16 cellular contexts compared by ENCODE assay signal in genomic region chr22:19341500-19341899, GRCh38. TPM values are rescaled to one million over a fixed set of nuclear protein-coding genes. Genes with fewer than 3 reads are reported as not detected.
DNase-seq lines count a peak whose midpoint lies in the region; ATAC-seq, FAIRE-seq and TF ChIP-seq lines count a peak whose summit lies in the region.
"Had no signal": no experiment of that assay in that cellular context is flagged by ENCODE, and none has a peak within 500 bp of the region (broad histone marks: within the 10 kb centered on the region; RNA-seq: fewer than 3 reads in every experiment).

No MANE protein-coding gene starts in this region.

- POLR2A ChIA-PET in activated CD4-positive, alpha-beta T cell treated with anti-CD3 and anti-CD28 coated beads, Interleukin-2, amount 10 ng/mL, durations not matched to agents 7 days and 5 days (lab: Charles Lee), result no interaction called here
- POLR2A ChIA-PET in K562 (lab: Yijun Ruan, JAX), result interaction anchor here (3.1 kb wide), 1 partner anchor 8 kb away, joined by 10 read pairs; no protein-coding TSS in a partner anchor

- H3K4me2 ChIP-seq in K562 (ENCODE audit: insufficient read depth, low read length), result no peak overlapping the region
- H3K4me2 ChIP-seq: BLaER1 treated with 17β-estradiol and CSF1 and Interleukin-3, amounts not matched to agents 10 nM and 100 nM had no signal

- no peak overlapping the region for H3K4me3 ChIP-seq in K562
- H3K4me3 ChIP-seq: BLaER1 treated with 17β-estradiol and CSF1 and Interleukin-3, amounts not matched to agents 10 nM and 100 nM; GM23248 had no signal

- no peak for TF ChIP-seq CTCF in K562 (IDR thresholded peaks at IDR 0.05 in 2 of 3, conservative IDR thresholded peaks at IDR 0.05 in 1 of 3; ENCODE audit: insufficient read depth in 2 of 3, low read depth in 1 of 3, low read length in 3 of 3)

- in situ Hi-C loops in K562 (cut with MboI), result no loop called here

- no peak overlapping the region for H3K9ac ChIP-seq in K562 (ENCODE audit: insufficient read depth in 1 of 2, low read depth in 2 of 2, low read length in 2 of 2)
- H3K9ac ChIP-seq: BLaER1 treated with 17β-estradiol and CSF1 and Interleukin-3, amounts not matched to agents 10 nM and 100 nM; GM23248 had no signal

- peak overlapping the region; percentile 57 for H3K27ac Mint-ChIP-seq in activated CD4-positive, alpha-beta T cell treated with anti-CD3 and anti-CD28 coated beads, Interleukin-2, amount 10 ng/mL, durations not matched to agents 7 days and 5 days
- H3K27ac Mint-ChIP-seq in activated CD4-positive, alpha-beta T cell treated with anti-CD3 and anti-CD28 coated beads, Interleukin-2, amount 10 ng/mL, durations not matched to agents 24 days and 14 days, result no peak overlapping the region
- peak overlapping the region in 4 of 6 donors; percentile 22 to 53 (median 32) for H3K27ac Mint-ChIP-seq in naive B cell
- H3K27ac Mint-ChIP-seq: CD4-positive, CD25-positive, alpha-beta regulatory T cell had no signal

- H3K9me3 ChIP-seq in K562 (replicated peaks; ENCODE audit: control insufficient read depth, insufficient read depth, low read depth, low read length), result peaks cover 14% of the 10 kb centered on the region

- no peaks in the 10 kb centered on the region for H3K4me1 ChIP-seq in K562 (replicated peaks in 1 of 2; ENCODE audit: control insufficient read depth in 2 of 2, insufficient read depth in 2 of 2, low read length in 2 of 2)

- H3K4me3 Mint-ChIP-seq in activated CD4-positive, alpha-beta T cell treated with anti-CD3 and anti-CD28 coated beads, Interleukin-2, amount 10 ng/mL, durations not matched to agents 7 days and 5 days, result no peak overlapping the region
- H3K4me3 Mint-ChIP-seq in activated CD4-positive, alpha-beta T cell treated with anti-CD3 and anti-CD28 coated beads, Interleukin-2, amount 10 ng/mL, durations not matched to agents 24 days and 14 days, result no peak overlapping the region
- H3K4me3 Mint-ChIP-seq in naive B cell, result no peak overlapping the region
- H3K4me3 Mint-ChIP-seq: CD4-positive, CD25-positive, alpha-beta regulatory T cell had no signal

- peaks cover 91% of the 10 kb centered on the region for H3K36me3 ChIP-seq in K562 (ENCODE audit: control insufficient read depth, insufficient read depth, low read length)

- intact Hi-C loops in activated CD4-positive, alpha-beta T cell treated with anti-CD3 and anti-CD28 coated beads, Interleukin-2, amount 10 ng/mL, durations not matched to agents 24 days and 14 days (cut with micrococcal nuclease), result no loop called here
- intact Hi-C loops in K562 (cut with micrococcal nuclease), result no loop called here

- peaks cover 37% of the 10 kb centered on the region for H3K9me3 Mint-ChIP-seq in activated CD4-positive, alpha-beta T cell treated with anti-CD3 and anti-CD28 coated beads, Interleukin-2, amount 10 ng/mL, durations not matched to agents 7 days and 5 days
- H3K9me3 Mint-ChIP-seq in activated CD4-positive, alpha-beta T cell treated with anti-CD3 and anti-CD28 coated beads, Interleukin-2, amount 10 ng/mL, durations not matched to agents 24 days and 14 days, result peaks cover 31% of the 10 kb centered on the region
- peaks cover 5 to 53% (median 41%) of the 10 kb centered on the region in 7 donors for H3K9me3 Mint-ChIP-seq in naive B cell

- DNase-seq in activated CD4-positive, alpha-beta T cell treated with anti-CD3 and anti-CD28 coated beads, Interleukin-2, amount 10 ng/mL, durations not matched to agents 7 days and 5 days, result no peak
- DNase-seq in activated CD4-positive, alpha-beta T cell treated with anti-CD3 and anti-CD28 coated beads, Interleukin-2, amount 10 ng/mL, durations not matched to agents 24 days and 14 days, result no peak
- DNase-seq in K562 (ENCODE audit: extremely low read depth in 1 of 4, low spot score in 3 of 4), result no peak
- no peak for DNase-seq in naive B cell
- DNase-seq in NCI-H1417 (lab: John Stamatoyannopoulos, UW), result no peak
- no peak for DNase-seq in RKO (ENCODE audit: low spot score)
- DNase-seq: ACHN; CD4-positive, CD25-positive, alpha-beta regulatory T cell; DMS53; GF-D8; GM23248 had no signal

- FAIRE-seq in K562 (lab: Jason Lieb, UNC), result no peak
- FAIRE-seq: H54 had no signal

- no peaks in the 10 kb centered on the region for H3K9me1 ChIP-seq in K562 (ENCODE audit: control insufficient read depth, insufficient read depth, low read length)

- no peak for TF ChIP-seq EP300 in K562 (IDR thresholded peaks at IDR 0.05; ENCODE audit: low read length)

- 83% methylated on average over 3 of the region's 3 CpGs for WGBS in K562 (ENCODE audit: insufficient coverage, low coverage, missing lambda C conversion rate)

- no peak overlapping the region for H3K27ac ChIP-seq in K562 (ENCODE audit: extremely low read depth, low read depth, low read length)
- H3K27ac ChIP-seq: BLaER1 treated with 17β-estradiol and CSF1 and Interleukin-3, amounts not matched to agents 10 nM and 100 nM; GM23248 had no signal

- CTCF ChIA-PET in activated CD4-positive, alpha-beta T cell treated with anti-CD3 and anti-CD28 coated beads, Interleukin-2, amount 10 ng/mL, durations not matched to agents 7 days and 5 days (lab: Charles Lee), result interaction anchor here (0.6 kb wide), 1 partner anchor 11 kb away, joined by 3 read pairs; no protein-coding TSS in a partner anchor
- CTCF ChIA-PET in K562 (lab: Yijun Ruan, JAX; ENCODE audit: low intra/inter-chr PET ratio), result interaction anchor here (0.6 kb wide), 1 partner anchor 736 kb away, joined by 7 read pairs; no protein-coding TSS in a partner anchor

- no TSS peak for BruUV-seq in K562 (replicated peaks; lab: Mats Ljungman, UMichigan)

- no peaks in the 10 kb centered on the region for H3K27me3 ChIP-seq in K562 (ENCODE audit: control insufficient read depth in 2 of 2, insufficient read depth in 2 of 2, low read length in 2 of 2)
- H3K27me3 ChIP-seq: BLaER1 treated with 17β-estradiol and CSF1 and Interleukin-3, amounts not matched to agents 10 nM and 100 nM had no signal

- no peaks in the 10 kb centered on the region for H4K20me1 ChIP-seq in K562 (replicated peaks; ENCODE audit: control insufficient read depth, insufficient read depth, low read length)

- H3K36me3 Mint-ChIP-seq in activated CD4-positive, alpha-beta T cell treated with anti-CD3 and anti-CD28 coated beads, Interleukin-2, amount 10 ng/mL, durations not matched to agents 7 days and 5 days (ENCODE audit: low read depth), result peaks cover 91% of the 10 kb centered on the region
- H3K36me3 Mint-ChIP-seq in activated CD4-positive, alpha-beta T cell treated with anti-CD3 and anti-CD28 coated beads, Interleukin-2, amount 10 ng/mL, durations not matched to agents 24 days and 14 days (ENCODE audit: low read depth), result peaks cover 91% of the 10 kb centered on the region
- peaks cover 69 to 72% of the 10 kb centered on the region in 2 donors for H3K36me3 Mint-ChIP-seq in naive B cell

- ATAC-seq in K562 (no peak), naive B cell (ENCODE audit: low read depth in 2 of 2) (no peak), GM19023 (IDR thresholded peaks at IDR 0.05; ENCODE audit: unreplicated experiment) (no peak)
- ATAC-seq: HCT116 had no signal

- no peaks in the 10 kb centered on the region for H3K4me1 Mint-ChIP-seq in activated CD4-positive, alpha-beta T cell treated with anti-CD3 and anti-CD28 coated beads, Interleukin-2, amount 10 ng/mL, durations not matched to agents 7 days and 5 days
- peaks cover 1% of the 10 kb centered on the region for H3K4me1 Mint-ChIP-seq in activated CD4-positive, alpha-beta T cell treated with anti-CD3 and anti-CD28 coated beads, Interleukin-2, amount 10 ng/mL, durations not matched to agents 24 days and 14 days
- H3K4me1 Mint-ChIP-seq in naive B cell, result peaks cover 7 to 24% (median 7%) of the 10 kb centered on the region in 3 donors

- no peaks in the 10 kb centered on the region for H3K27me3 Mint-ChIP-seq in activated CD4-positive, alpha-beta T cell treated with anti-CD3 and anti-CD28 coated beads, Interleukin-2, amount 10 ng/mL, durations not matched to agents 7 days and 5 days
- no peaks in the 10 kb centered on the region for H3K27me3 Mint-ChIP-seq in activated CD4-positive, alpha-beta T cell treated with anti-CD3 and anti-CD28 coated beads, Interleukin-2, amount 10 ng/mL, durations not matched to agents 24 days and 14 days
- H3K27me3 Mint-ChIP-seq in naive B cell, result no peaks in the 10 kb centered on the region
- H3K27me3 Mint-ChIP-seq: CD4-positive, CD25-positive, alpha-beta regulatory T cell; IgD-negative memory B cell had no signal

- H3K79me2 ChIP-seq in K562 (ENCODE audit: control insufficient read depth, insufficient read depth, low read length), result no peaks in the 10 kb centered on the region

- TF ChIP-seq RAD21 in K562 (CRISPR knock-in tag; conservative IDR thresholded peaks at IDR 0.05 in 1 of 2, IDR thresholded peaks at IDR 0.05 in 1 of 2), result no peak

- no peak for TF ChIP-seq POLR2A in K562 (conservative IDR thresholded peaks at IDR 0.05)

- H2AFZ ChIP-seq in K562 (ENCODE audit: low read depth, low read length), result no peak overlapping the region
- H2AFZ ChIP-seq: GM23248 had no signal

TF ChIP-seq in K562, 482 proteins besides CTCF, POLR2A, EP300 and RAD21 (continues in another document):
- TF ChIP-seq HNRNPLL (IDR thresholded peaks at IDR 0.05; ENCODE audit: low read depth, low read length, poor library complexity, severe bottlenecking), result no peak

RNA-seq across cellular contexts. Expression of gene CLTCL1, which starts 50.0 kb away (rescaled TPM):
- under 1 TPM; 0.62 to 0.69 TPM for total RNA-seq in activated CD4-positive, alpha-beta T cell treated with anti-CD3 and anti-CD28 coated beads, Interleukin-2, amount 10 ng/mL, durations not matched to agents 7 days and 5 days
- 0.43 and 1.3 TPM in 2 replicates for total RNA-seq in activated CD4-positive, alpha-beta T cell treated with anti-CD3 and anti-CD28 coated beads, Interleukin-2, amount 10 ng/mL, durations not matched to agents 24 days and 14 days
- 78.7 and 79.9 TPM in 2 replicates for total RNA-seq in K562 (2011; cell fraction: chromatin; rRNA removed; ENCODE audit: low replicate concordance)
- 32.0 and 34.7 TPM in 2 replicates for total RNA-seq in K562 (2011; cell fraction: nucleolus; rRNA removed)
- total RNA-seq in K562 (2011; cell fraction: nucleoplasm; rRNA removed), result 23.7 and 38.1 TPM in 2 replicates
- total RNA-seq in K562 (2014; rRNA removed), result 4.3 and 5.4 TPM in 2 replicates
- total RNA-seq in K562 (2014; rRNA removed; fragmentation: Illumina TruSeq; extraction: Trizol), result 4.2 and 4.6 TPM in 2 replicates
- total RNA-seq in K562 (2015; rRNA removed; fragmentation: Illumina TruSeq; extraction: Trizol), result 3.6 and 4.5 TPM in 2 replicates
- total RNA-seq in K562 (2021), result 8.5 and 8.8 TPM in 2 replicates
- polyA plus RNA-seq in K562 (2011; rRNA removed), result 11.7 and 17.0 TPM in 2 replicates
- 10.3 and 14.5 TPM in 2 replicates for polyA plus RNA-seq in K562 (2011; cell fraction: cytosol; rRNA removed)
- polyA plus RNA-seq in K562 (2011; cell fraction: nucleus; rRNA removed), result 41.1 and 49.0 TPM in 2 replicates
- 5.7 and 18.7 TPM in 2 replicates for polyA plus RNA-seq in K562 (2012)
- polyA plus RNA-seq in K562 (2014; fragmentation: Illumina TruSeq; extraction: Trizol), result 4.3 and 5.0 TPM in 2 replicates
- polyA plus RNA-seq in K562 (2014; fragmentation: Nextera tagmentation; extraction: Ambion mirVana), result 1 to 10 TPM; 1.1 to 2.1 TPM
- polyA plus RNA-seq in K562 (2014; rRNA removed), result 5.8 and 8.8 TPM in 2 replicates
- polyA minus RNA-seq in K562 (2011; rRNA and poly(A)+ RNA removed), result 25.0 and 27.6 TPM in 2 replicates
- 12.9 and 15.0 TPM in 2 replicates for polyA minus RNA-seq in K562 (2011; cell fraction: cytosol; rRNA and poly(A)+ RNA removed)
- polyA minus RNA-seq in K562 (2011; cell fraction: nucleus; rRNA and poly(A)+ RNA removed), result 18.0 and 35.4 TPM in 2 replicates
- polyA plus RNA-seq in naive B cell (ENCODE audit: low read depth in 6 of 6), result 1 to 10 TPM in 2 of 6 donors, under 1 TPM in 3, not detected in 1; 0.17 to 1.7 (median 0.80) TPM
